Comparison of ENCODE assay signal across 1 cellular context in genomic region chr17:81593105-81593871, GRCh38.
TF ChIP-seq lines count a peak whose summit lies in the region.

No MANE protein-coding gene starts in this region.

TF ChIP-seq in HepG2, 621 proteins besides CTCF, POLR2A, EP300 and RAD21:
- TF ChIP-seq RBM22 (optimal IDR thresholded peaks at IDR 0.05; ENCODE audit: low read length) (peak; percentile 36), BORCS8-MEF2B (CRISPR knock-in tag; IDR thresholded peaks at IDR 0.05) (no peak), PRDM15 (CRISPR knock-in tag; IDR thresholded peaks at IDR 0.05) (no peak), NKX3-1 (CRISPR knock-in tag; IDR thresholded peaks at IDR 0.05) (no peak), PCBP1 (IDR thresholded peaks at IDR 0.05; ENCODE audit: borderline replicate concordance, low read depth, low read length) (no peak), THAP11 (CRISPR knock-in tag; IDR thresholded peaks at IDR 0.05) (no peak)
